Comparison of ENCODE assay signal across 18 cellular contexts in genomic region chr5:15526413-15526812, GRCh38. TPM values are rescaled to one million over a fixed set of nuclear protein-coding genes. Genes with fewer than 3 reads are reported as not detected.
A peak's percentile ranks its signal among the peaks of the same experiment; 100 is the strongest.
DNase-seq lines count a peak whose midpoint lies in the region; TF ChIP-seq lines count a peak whose summit lies in the region.
"Had no signal": no experiment of that assay in that cellular context is flagged by ENCODE, and none has a peak within 500 bp of the region (broad histone marks: within the 10 kb centered on the region; RNA-seq: fewer than 3 reads in every experiment).

No MANE protein-coding gene starts in this region.

- H3K27me3 Mint-ChIP-seq in endothelial cell (ENCODE audit: unreplicated experiment) (peaks cover 7% of the 10 kb centered on the region), glutamatergic neuron (ENCODE audit: unreplicated experiment) (no peaks in the 10 kb centered on the region)

- peaks cover 18% of the 10 kb centered on the region for H3K36me3 Mint-ChIP-seq in endothelial cell (ENCODE audit: low read depth, unreplicated experiment)
- no peaks in the 10 kb centered on the region for H3K36me3 Mint-ChIP-seq in glutamatergic neuron (ENCODE audit: unreplicated experiment)
- H3K36me3 Mint-ChIP-seq: CD8-positive, alpha-beta T cell had no signal

- peaks cover 35% of the 10 kb centered on the region for H3K4me1 Mint-ChIP-seq in endothelial cell (ENCODE audit: unreplicated experiment)
- H3K4me1 Mint-ChIP-seq in glutamatergic neuron (ENCODE audit: low read depth, unreplicated experiment), result peaks cover 26% of the 10 kb centered on the region

- H3K9me3 Mint-ChIP-seq in endothelial cell (ENCODE audit: unreplicated experiment) (no peaks in the 10 kb centered on the region), glutamatergic neuron (ENCODE audit: unreplicated experiment) (no peaks in the 10 kb centered on the region)

- no peak overlapping the region for H3K27ac Mint-ChIP-seq in endothelial cell (ENCODE audit: unreplicated experiment)
- H3K27ac Mint-ChIP-seq in glutamatergic neuron (ENCODE audit: unreplicated experiment), result no peak overlapping the region
- H3K27ac Mint-ChIP-seq: CD8-positive, alpha-beta T cell had no signal

- DNase-seq in Ammon's horn (ENCODE audit: low spot score) (peak; percentile 63), RKO (ENCODE audit: low spot score) (peak; percentile 2), endothelial cell (ENCODE audit: low spot score) (no peak), midbrain (lab: John Stamatoyannopoulos, UW) (peak; percentile 55), SW480 (ENCODE audit: low spot score) (no peak), glutamatergic neuron (no peak), NCI-H1417 (lab: John Stamatoyannopoulos, UW) (no peak), NCI-H2196 (lab: John Stamatoyannopoulos, UW; ENCODE audit: unreplicated experiment) (no peak)
- DNase-seq: Calu3; CD8-positive, alpha-beta T cell; GF-D8; GOT3; NCI-H1092 treated with DMSO at 0.1 percent for 48 hours; NCI-H1694; NCI-H2081 treated with DMSO at 0.1 percent for 48 hours; NCI-H2227 treated with DMSO at 0.1 percent for 48 hours; NCI-H526; PC-9 had no signal

- no peak for TF ChIP-seq CTCF in endothelial cell (IDR thresholded peaks at IDR 0.05; ENCODE audit: unreplicated experiment)
- TF ChIP-seq CTCF in glutamatergic neuron (IDR thresholded peaks at IDR 0.05; ENCODE audit: partially characterized antibody, unreplicated experiment), result no peak

- H3K4me3 Mint-ChIP-seq in endothelial cell (ENCODE audit: unreplicated experiment), result peak overlapping the region; percentile 44
- H3K4me3 Mint-ChIP-seq in glutamatergic neuron (ENCODE audit: unreplicated experiment), result no peak overlapping the region
- H3K4me3 Mint-ChIP-seq: CD8-positive, alpha-beta T cell had no signal

RNA-seq across cellular contexts. Expression of gene FBXL7, which starts 26.4 kb away (rescaled TPM):
- total RNA-seq in endothelial cell (ENCODE audit: unreplicated experiment) (63.8 TPM), glutamatergic neuron (ENCODE audit: unreplicated experiment) (25.3 TPM)
- total RNA-seq: Calu3; CD8-positive, alpha-beta T cell; PC-9 had no signal

Comparison
In these comparisons a context has a peak if more than half of its experiments do, and no peak if none do; other contexts are left out.
1. DNase-seq: peak in Ammon's horn (single experiment), RKO (single experiment) and midbrain (single experiment); none in endothelial cell (single experiment), SW480 (single experiment), glutamatergic neuron (single experiment), NCI-H1417 (0 of 3) and NCI-H2196 (single experiment).